Comparison of ENCODE assay signal across 23 cellular contexts in genomic region chr1:1168451-1169411, GRCh38. TPM values are rescaled to one million over a fixed set of nuclear protein-coding genes. Genes with fewer than 3 reads are reported as not detected.
DNase-seq lines count a peak whose midpoint lies in the region; ATAC-seq and TF ChIP-seq lines count a peak whose summit lies in the region.
"Had no signal": no experiment of that assay in that cellular context is flagged by ENCODE, and none has a peak within 500 bp of the region (broad histone marks: within the 10 kb centered on the region; RNA-seq: fewer than 3 reads in every experiment).

No MANE protein-coding gene starts in this region.

- POLR2A ChIA-PET in HEK293 (lab: Yijun Ruan, JAX) = interaction anchor here (0.6 kb wide), 1 partner anchor 32 kb away, joined by 3 read pairs; no protein-coding TSS in a partner anchor

- H3K4me3 ChIP-seq in HEK293 (ENCODE audit: low read depth, low read length) (no peak overlapping the region), neuronal stem cell (ENCODE audit: low read length in 2 of 2) (no peak overlapping the region)
- H3K4me3 ChIP-seq: esophagus squamous epithelium, tibial nerve had no signal

- peaks cover 4% of the 10 kb centered on the region for H3K27me3 Mint-ChIP-seq in chondrocyte (ENCODE audit: low read depth)

- H3K4me3 Mint-ChIP-seq in chondrocyte (ENCODE audit: unreplicated experiment) = no peak overlapping the region
- H3K4me3 Mint-ChIP-seq: activated CD8-positive, alpha-beta T cell treated with anti-CD3 and anti-CD28 coated beads, Interleukin-2, amount 10 ng/mL, durations not matched to agents 7 days and 5 days; activated naive CD8-positive, alpha-beta T cell treated with anti-CD3 and anti-CD28 coated beads, Interleukin-2, amount 10 ng/mL, durations not matched to agents 7 days and 5 days; immature natural killer cell; neural crest cell; stimulated activated naive B cell treated with anti-CD40 and anti-IgM and Interleukin-4, amounts not matched to agents 10 μg/mL and 1 μg/mL and 100 μg/mL, for 72 hours; T-helper 1 cell treated with Interleukin-12 subunit alpha and Interleukin-12 subunit beta and Interleukin-4 antibody, amounts not matched to agents 30 μg/mL and 1 μg/mL, for 36 hours had no signal

- H3K4me1 ChIP-seq in HEK293 (ENCODE audit: control insufficient read depth, insufficient read depth, low read length) (no peaks in the 10 kb centered on the region), neuronal stem cell (ENCODE audit: control insufficient read depth in 2 of 2, insufficient read depth in 1 of 2, low read depth in 1 of 2, low read length in 2 of 2) (peaks cover 15 to 33% of the 10 kb centered on the region in 2 donors)

- WGBS in neuronal stem cell (ENCODE audit: extremely low coverage in 2 of 2, insufficient read length in 2 of 2, insufficient replicate concordance in 1 of 2), 2 donors = no CpG with 5 or more reads among the region's 37 CpGs

- peaks cover 0 to 30% (median 10%) of the 10 kb centered on the region in 3 experiments for H3K27me3 ChIP-seq in neuronal stem cell (ENCODE audit: control insufficient read depth in 3 of 3, insufficient read depth in 3 of 3, low read depth in 1 of 3, low read length in 3 of 3)

- no peaks in the 10 kb centered on the region for H3K9me3 Mint-ChIP-seq in chondrocyte (ENCODE audit: low read depth)
- H3K9me3 Mint-ChIP-seq: activated naive CD8-positive, alpha-beta T cell treated with anti-CD3 and anti-CD28 coated beads, Interleukin-2, amount 10 ng/mL, durations not matched to agents 7 days and 5 days; IgD-negative memory B cell; immature natural killer cell; neural crest cell; stimulated activated naive B cell treated with anti-CD40 and anti-IgM and Interleukin-4, amounts not matched to agents 10 μg/mL and 1 μg/mL and 100 μg/mL, for 72 hours; T-helper 1 cell treated with Interleukin-12 subunit alpha and Interleukin-12 subunit beta and Interleukin-4 antibody, amounts not matched to agents 30 μg/mL and 1 μg/mL, for 36 hours had no signal

- H3K4me1 Mint-ChIP-seq in chondrocyte (ENCODE audit: low read depth) = peaks cover 4% of the 10 kb centered on the region

- H4K91ac ChIP-seq in neuronal stem cell (ENCODE audit: low read depth, low read length, poor library complexity) = no peak overlapping the region

- no peak overlapping the region for H2BK12ac ChIP-seq in neuronal stem cell (ENCODE audit: low read length)

- H4K8ac ChIP-seq in neuronal stem cell (ENCODE audit: low read depth, low read length) = no peak overlapping the region

- TF ChIP-seq CTCF in HEK293 (tag by site-specific recombination; IDR thresholded peaks at IDR 0.05) (no peak), chondrocyte (IDR thresholded peaks at IDR 0.05) (no peak)

- H3K27ac Mint-ChIP-seq in chondrocyte (ENCODE audit: unreplicated experiment) = no peak overlapping the region
- H3K27ac Mint-ChIP-seq: activated CD8-positive, alpha-beta T cell treated with anti-CD3 and anti-CD28 coated beads, Interleukin-2, amount 10 ng/mL, durations not matched to agents 7 days and 5 days; activated naive CD8-positive, alpha-beta T cell treated with anti-CD3 and anti-CD28 coated beads, Interleukin-2, amount 10 ng/mL, durations not matched to agents 7 days and 5 days; immature natural killer cell; stimulated activated naive B cell treated with anti-CD40 and anti-IgM and Interleukin-4, amounts not matched to agents 10 μg/mL and 1 μg/mL and 100 μg/mL, for 72 hours; T-helper 1 cell treated with Interleukin-12 subunit alpha and Interleukin-12 subunit beta and Interleukin-4 antibody, amounts not matched to agents 30 μg/mL and 1 μg/mL, for 36 hours had no signal

- peak; percentile 93 for DNase-seq in chondrocyte (ENCODE audit: low spot score)
- DNase-seq in neuronal stem cell (ENCODE audit: low spot score) = no peak
- DNase-seq: activated CD8-positive, alpha-beta T cell treated with anti-CD3 and anti-CD28 coated beads, Interleukin-2, amount 10 ng/mL, durations not matched to agents 7 days and 5 days; activated naive CD8-positive, alpha-beta T cell treated with anti-CD3 and anti-CD28 coated beads, Interleukin-2, amount 10 ng/mL, durations not matched to agents 7 days and 5 days; activated T-cell treated with anti-CD3 and anti-CD28 coated beads, Interleukin-2, amount 50 U/mL, for 48 hours; DMS153; esophagus squamous epithelium; head of caudate nucleus; immature natural killer cell; mesendoderm; NCI-H2029; NCI-H446 treated with DMSO at 0.1 percent for 48 hours; SHP77 treated with DMSO at 0.1 percent for 48 hours; stimulated activated naive B cell treated with anti-CD40 and anti-IgM and Interleukin-4, amounts not matched to agents 10 μg/mL and 1 μg/mL and 100 μg/mL, for 72 hours; WERI-Rb-1 had no signal

- H2AFZ ChIP-seq in neuronal stem cell (ENCODE audit: low read length) = no peak overlapping the region

- H3K9ac ChIP-seq in neuronal stem cell (ENCODE audit: low read depth, low read length, poor library complexity) = no peak overlapping the region

- peak overlapping the region; percentile 99 for H2AK5ac ChIP-seq in neuronal stem cell (ENCODE audit: low read depth, low read length)

- no peaks in the 10 kb centered on the region for H3K36me3 Mint-ChIP-seq in chondrocyte (ENCODE audit: low read depth)
- H3K36me3 Mint-ChIP-seq: activated naive CD8-positive, alpha-beta T cell treated with anti-CD3 and anti-CD28 coated beads, Interleukin-2, amount 10 ng/mL, durations not matched to agents 7 days and 5 days; IgD-negative memory B cell; immature natural killer cell; stimulated activated naive B cell treated with anti-CD40 and anti-IgM and Interleukin-4, amounts not matched to agents 10 μg/mL and 1 μg/mL and 100 μg/mL, for 72 hours had no signal

- H3K4me2 ChIP-seq in neuronal stem cell (ENCODE audit: insufficient read depth, low read length, poor library complexity, severe bottlenecking) = no peak overlapping the region

- H3K36me3 ChIP-seq in HEK293 (ENCODE audit: control insufficient read depth in 2 of 2, insufficient read depth in 1 of 2, low read length in 2 of 2) (no peaks in the 10 kb centered on the region), neuronal stem cell (replicated peaks in 1 of 2; ENCODE audit: control insufficient read depth in 2 of 2, insufficient read depth in 2 of 2, low read length in 2 of 2) (no peaks in the 10 kb centered on the region)
- H3K36me3 ChIP-seq: tibial nerve, WERI-Rb-1 had no signal

- CTCF ChIA-PET in HEK293 (lab: Yijun Ruan, JAX) = no interaction called here

- no peaks in the 10 kb centered on the region for H3K79me1 ChIP-seq in neuronal stem cell (ENCODE audit: low read depth, low read length)

- peak overlapping the region; percentile 39 for H2BK5ac ChIP-seq in neuronal stem cell (ENCODE audit: low read length)

- H2BK15ac ChIP-seq in neuronal stem cell (ENCODE audit: low read length) = peak overlapping the region; percentile 98

- no peak overlapping the region for H2BK120ac ChIP-seq in neuronal stem cell (ENCODE audit: low read depth, low read length)

- H3K14ac ChIP-seq in neuronal stem cell (ENCODE audit: low read length) = no peak overlapping the region

- no peak overlapping the region for H3K27ac ChIP-seq in HEK293 (ENCODE audit: extremely low read depth, low read depth, low read length)
- H3K27ac ChIP-seq in neuronal stem cell (replicated peaks; ENCODE audit: low read length) = no peak overlapping the region
- H3K27ac ChIP-seq: tibial nerve, WERI-Rb-1 had no signal

- H3K9me3 ChIP-seq in HEK293 (ENCODE audit: control insufficient read depth, insufficient read depth, low read depth, low read length) = no peaks in the 10 kb centered on the region
- H3K9me3 ChIP-seq in neuronal stem cell (replicated peaks in 1 of 2; ENCODE audit: control insufficient read depth in 2 of 2, insufficient read depth in 1 of 2, low read depth in 1 of 2, low read length in 2 of 2) = no peaks in the 10 kb centered on the region
- H3K9me3 ChIP-seq: esophagus squamous epithelium, tibial nerve had no signal

- no peak overlapping the region for H3K4ac ChIP-seq in neuronal stem cell (ENCODE audit: low read length)

- H3K18ac ChIP-seq in neuronal stem cell (ENCODE audit: low read length) = peak overlapping the region; percentile 64

- H3K23ac ChIP-seq in neuronal stem cell (ENCODE audit: low read depth, low read length, poor library complexity) = peak overlapping the region; percentile 31

- no peak for ATAC-seq in GM21717 (IDR thresholded peaks at IDR 0.05; ENCODE audit: unreplicated experiment)
- ATAC-seq in HG03457 (IDR thresholded peaks at IDR 0.05; ENCODE audit: unreplicated experiment) = no peak
- ATAC-seq: activated CD8-positive, alpha-beta T cell treated with anti-CD3 and anti-CD28 coated beads, Interleukin-2, amount 10 ng/mL, durations not matched to agents 7 days and 5 days had no signal

TF ChIP-seq in HEK293, 187 proteins besides CTCF, POLR2A, EP300 and RAD21:
- TF ChIP-seq ZNF530 (tag by site-specific recombination; IDR thresholded peaks at IDR 0.05; ENCODE audit: low read depth) = no peak
- peak; percentile 41 for TF ChIP-seq ZNF335 (tag by site-specific recombination; conservative IDR thresholded peaks at IDR 0.05)
- TF ChIP-seq EGR2 (tag by site-specific recombination; IDR thresholded peaks at IDR 0.05; ENCODE audit: low read depth) = peak; percentile 50; the same call in 1 of the 2 replicates

RNA-seq across cellular contexts. Expression of gene TTLL10, which starts 4.9 kb away (rescaled TPM):
- total RNA-seq in chondrocyte = not detected in 3 replicates
- polyA plus RNA-seq in neuronal stem cell (2013, experiment 1 of 2) = 1.3 TPM
- 1.3 TPM for polyA plus RNA-seq in neuronal stem cell (2013, experiment 2 of 2)
- total RNA-seq: activated naive CD8-positive, alpha-beta T cell treated with anti-CD3 and anti-CD28 coated beads, Interleukin-2, amount 10 ng/mL, durations not matched to agents 7 days and 5 days; neural crest cell; tibial nerve had no signal
- polyA plus RNA-seq: BJ, IgD-negative memory B cell had no signal

RNA-seq across cellular contexts. Expression of gene TNFRSF18, which starts 37.7 kb away (rescaled TPM):
- total RNA-seq in chondrocyte = not detected in 3 replicates
- 0.21 TPM for polyA plus RNA-seq in neuronal stem cell (2013, experiment 1 of 2)
- polyA plus RNA-seq in neuronal stem cell (2013, experiment 2 of 2) = 0.36 TPM
- total RNA-seq: neural crest cell had no signal

RNA-seq across cellular contexts. Expression of gene TNFRSF4, which starts 45.2 kb away (rescaled TPM):
- total RNA-seq in chondrocyte = 0.24 to 0.59 TPM in 2 of 3 replicates, not detected in the other
- polyA plus RNA-seq in neuronal stem cell (2013, experiment 1 of 2) = 0.06 TPM
- 0.08 TPM for polyA plus RNA-seq in neuronal stem cell (2013, experiment 2 of 2)
- polyA plus RNA-seq: BJ, IgD-negative memory B cell had no signal

RNA-seq across cellular contexts. Expression of gene C1orf159, which starts 52.8 kb away (rescaled TPM):
- 9.2 to 15.1 TPM (median 9.2 TPM) in 3 replicates for total RNA-seq in chondrocyte
- polyA plus RNA-seq in neuronal stem cell (2013, experiment 1 of 2) = 12.3 TPM
- polyA plus RNA-seq in neuronal stem cell (2013, experiment 2 of 2) = 11.7 TPM
